Comparison of ENCODE assay signal across 8 cellular contexts in genomic region chr1:84505167-84506001, GRCh38. TPM values are rescaled to one million over a fixed set of nuclear protein-coding genes. Genes with fewer than 3 reads are reported as not detected.
DNase-seq lines count a peak whose midpoint lies in the region; ATAC-seq and TF ChIP-seq lines count a peak whose summit lies in the region.

No MANE protein-coding gene starts in this region.

- H3K4me1 ChIP-seq in right atrium auricular region = peaks cover 0 to 51% of the 10 kb centered on the region in 2 donors

- H3K27me3 ChIP-seq in right atrium auricular region = no peaks in the 10 kb centered on the region

- ATAC-seq in GM19025 (IDR thresholded peaks at IDR 0.05; ENCODE audit: low read depth, unreplicated experiment) (peak; percentile 30), HG03135 (IDR thresholded peaks at IDR 0.05; ENCODE audit: unreplicated experiment) (peak; percentile 42)

- in situ Hi-C loops in Caki2 (cut with HindIII; ENCODE audit: low pct_unique_long_range_greater_than_20kb, low sequenced_read_pairs) = no loop called here

- peaks cover 6% of the 10 kb centered on the region for H3K36me3 ChIP-seq in right atrium auricular region

- H3K9me3 ChIP-seq in right atrium auricular region = peaks cover 0 to 7% of the 10 kb centered on the region in 2 donors

- peak overlapping the region; percentile 97 to 98 for H3K27ac ChIP-seq in right atrium auricular region

- no peak for TF ChIP-seq CTCF in right atrium auricular region (IDR thresholded peaks at IDR 0.05)

- peak; percentile 57 for DNase-seq in Caki2 (ENCODE audit: low read depth)
- peak; percentile 18 for DNase-seq in NCI-H460 (ENCODE audit: extremely low read depth, low read depth)
- peak; percentile 64 for DNase-seq in amniotic epithelial cell (ENCODE audit: low read depth)
- DNase-seq in right atrium auricular region (ENCODE audit: low spot score) = peak; percentile 64
- DNase-seq in putamen (ENCODE audit: low spot score) = peak; percentile 50
- no peak for DNase-seq in NK-92 treated with Interleukin-12 subunit alpha and Interleukin-12 subunit beta, amount 100 ng/mL, for 24 hours (lab: John Stamatoyannopoulos, UW)

- H3K4me3 ChIP-seq in right atrium auricular region = peak overlapping the region; percentile 81 to 82

RNA-seq across cellular contexts. Expression of gene SPATA1, which starts 0.8 kb away (rescaled TPM):
- total RNA-seq in Caki2 (2014; rRNA removed; shearing (Covaris generic); ENCODE audit: low replicate concordance) = not detected in 2 replicates
- 0.64 TPM in 1 of 2 replicates, not detected in the other for total RNA-seq in NCI-H460 (2014; rRNA removed; shearing (Covaris generic))
- polyA plus RNA-seq in NCI-H460 (2014; cell fraction: nucleus; rRNA removed) = not detected in 2 replicates
- 1 to 10 TPM in 1 of 2 donors, under 1 TPM in 1; 0.67 to 1.5 TPM for total RNA-seq in right atrium auricular region

RNA-seq across cellular contexts. Expression of gene GNG5, which starts 1.0 kb away (rescaled TPM):
- 81.2 and 90.2 TPM in 2 replicates for total RNA-seq in Caki2 (2014; rRNA removed; shearing (Covaris generic); ENCODE audit: low replicate concordance)
- total RNA-seq in NCI-H460 (2014; rRNA removed; shearing (Covaris generic)) = 78.3 and 79.8 TPM in 2 replicates
- polyA plus RNA-seq in NCI-H460 (2014; cell fraction: nucleus; rRNA removed) = 23.4 and 23.7 TPM in 2 replicates
- total RNA-seq in right atrium auricular region = 100 to 1,000 TPM; 143 to 198 TPM

RNA-seq across cellular contexts. Expression of gene RPF1, which starts 26.3 kb away (rescaled TPM):
- total RNA-seq in Caki2 (2014; rRNA removed; shearing (Covaris generic); ENCODE audit: low replicate concordance) = 40.3 and 41.2 TPM in 2 replicates
- total RNA-seq in NCI-H460 (2014; rRNA removed; shearing (Covaris generic)) = 79.8 and 88.9 TPM in 2 replicates
- 31.6 and 41.7 TPM in 2 replicates for polyA plus RNA-seq in NCI-H460 (2014; cell fraction: nucleus; rRNA removed)
- 10 to 100 TPM; 39.0 to 41.5 TPM for total RNA-seq in right atrium auricular region
